In the genomic region with DNA sequence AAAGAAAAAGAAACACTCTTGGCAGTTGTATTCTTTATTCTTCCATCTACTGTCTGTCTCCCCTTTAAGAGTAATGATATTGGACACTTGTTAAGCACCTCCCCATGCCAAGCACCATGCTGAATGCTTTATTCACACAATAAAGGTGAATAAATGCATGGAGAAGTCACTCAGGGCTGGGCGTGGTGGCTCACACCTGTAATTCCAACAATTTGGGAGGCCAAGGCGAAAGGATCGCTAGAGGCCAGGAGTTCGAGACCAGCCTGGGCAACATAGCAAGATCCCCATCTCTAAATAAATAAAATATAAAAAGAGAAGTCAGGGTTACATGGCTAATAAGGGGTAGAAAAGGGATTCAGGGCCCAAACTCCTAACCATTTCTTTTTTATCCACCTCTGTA, we compare ENCODE assay signal across 18 cellular contexts. TPM values are rescaled to one million over a fixed set of nuclear protein-coding genes. Genes with fewer than 3 reads are reported as not detected.
DNase-seq lines count a peak whose midpoint lies in the region; ATAC-seq and TF ChIP-seq lines count a peak whose summit lies in the region.
"Had no signal": no experiment of that assay in that cellular context is flagged by ENCODE, and none has a peak within 500 bp of the region (broad histone marks: within the 10 kb centered on the region; RNA-seq: fewer than 3 reads in every experiment).

No MANE protein-coding gene starts in this region.

- peaks cover 0 to 3% of the 10 kb centered on the region in 2 donors for H3K9me3 Mint-ChIP-seq in natural killer cell
- H3K9me3 Mint-ChIP-seq in natural killer cell treated with Interleukin-12 subunit alpha and Interleukin-12 subunit beta and Interleukin-15 and Interleukin-18, amount 100 ng/mL, for 72 hours: no peaks in the 10 kb centered on the region
- H3K9me3 Mint-ChIP-seq in immature natural killer cell: no peaks in the 10 kb centered on the region
- H3K9me3 Mint-ChIP-seq: IgD-negative memory B cell had no signal

- H3K27me3 Mint-ChIP-seq in natural killer cell (ENCODE audit: low read depth in 2 of 2) (no peaks in the 10 kb centered on the region), immature natural killer cell (ENCODE audit: low read depth in 3 of 3) (peaks cover 6 to 7% (median 7%) of the 10 kb centered on the region in 3 donors)
- H3K27me3 Mint-ChIP-seq in natural killer cell treated with Interleukin-12 subunit alpha and Interleukin-12 subunit beta and Interleukin-15 and Interleukin-18, amount 100 ng/mL, for 72 hours: no peaks in the 10 kb centered on the region
- H3K27me3 Mint-ChIP-seq: IgD-negative memory B cell had no signal

- no peaks in the 10 kb centered on the region for H3K9me3 ChIP-seq in RWPE2 (ENCODE audit: severe bottlenecking)
- H3K9me3 ChIP-seq: BE2C had no signal

- H3K27ac Mint-ChIP-seq in natural killer cell: peak overlapping the region; percentile 97 to 99
- H3K27ac Mint-ChIP-seq in natural killer cell treated with Interleukin-12 subunit alpha and Interleukin-12 subunit beta and Interleukin-15 and Interleukin-18, amount 100 ng/mL, for 72 hours: peak overlapping the region in 1 of 2 donors; percentile 100
- peak overlapping the region in 5 of 6 donors; percentile 78 to 89 (median 85) for H3K27ac Mint-ChIP-seq in immature natural killer cell
- H3K27ac Mint-ChIP-seq: H9, IgD-negative memory B cell had no signal

- ATAC-seq in natural killer cell: no peak
- ATAC-seq in natural killer cell treated with Interleukin-12 subunit alpha and Interleukin-12 subunit beta and Interleukin-15 and Interleukin-18, amount 100 ng/mL, for 72 hours: no peak
- ATAC-seq in RWPE2 (ENCODE audit: low read depth): no peak
- no peak for ATAC-seq in GM19035 (IDR thresholded peaks at IDR 0.05; ENCODE audit: unreplicated experiment)
- ATAC-seq: A549 had no signal

- H3K4me3 Mint-ChIP-seq in natural killer cell: peak overlapping the region; percentile 62
- H3K4me3 Mint-ChIP-seq in natural killer cell treated with Interleukin-12 subunit alpha and Interleukin-12 subunit beta and Interleukin-15 and Interleukin-18, amount 100 ng/mL, for 72 hours: no peak overlapping the region
- H3K4me3 Mint-ChIP-seq in immature natural killer cell: no peak overlapping the region
- H3K4me3 Mint-ChIP-seq: H9 had no signal

- H3K36me3 Mint-ChIP-seq in natural killer cell (no peaks in the 10 kb centered on the region), immature natural killer cell (peaks cover 6 to 22% (median 15%) of the 10 kb centered on the region in 3 donors)
- H3K36me3 Mint-ChIP-seq in natural killer cell treated with Interleukin-12 subunit alpha and Interleukin-12 subunit beta and Interleukin-15 and Interleukin-18, amount 100 ng/mL, for 72 hours: peaks cover 25% of the 10 kb centered on the region

- H3K4me3 ChIP-seq in RWPE2 (ENCODE audit: severe bottlenecking): no peak overlapping the region
- H3K4me3 ChIP-seq: A549 had no signal

- H3K36me3 ChIP-seq in RWPE2 (ENCODE audit: low read depth): peaks cover 97% of the 10 kb centered on the region

- H3K4me1 Mint-ChIP-seq in natural killer cell: peaks cover 55 to 67% of the 10 kb centered on the region in 2 donors
- H3K4me1 Mint-ChIP-seq in natural killer cell treated with Interleukin-12 subunit alpha and Interleukin-12 subunit beta and Interleukin-15 and Interleukin-18, amount 100 ng/mL, for 72 hours (ENCODE audit: low read depth in 2 of 2): peaks cover 34 to 44% of the 10 kb centered on the region in 2 donors
- H3K4me1 Mint-ChIP-seq in immature natural killer cell: peaks cover 57 to 75% of the 10 kb centered on the region in 2 donors
- H3K4me1 Mint-ChIP-seq: H9 had no signal

- TF ChIP-seq CTCF in natural killer cell (IDR thresholded peaks at IDR 0.05) (no peak), RWPE2 (IDR thresholded peaks at IDR 0.05; ENCODE audit: poor library complexity, severe bottlenecking) (no peak)

- no peaks in the 10 kb centered on the region for H3K4me1 ChIP-seq in RWPE2 (ENCODE audit: insufficient read depth, poor library complexity, severe bottlenecking)
- H3K4me1 ChIP-seq: A549, BE2C had no signal

- H3K27ac ChIP-seq in RWPE2 (ENCODE audit: poor library complexity, severe bottlenecking): no peak overlapping the region
- H3K27ac ChIP-seq: A549, C4-2B had no signal

- intact Hi-C loops in natural killer cell (cut with micrococcal nuclease): no loop called here

- no peaks in the 10 kb centered on the region for H3K27me3 ChIP-seq in RWPE2 (ENCODE audit: insufficient read depth, poor library complexity, severe bottlenecking)
- H3K27me3 ChIP-seq: BE2C had no signal

- DNase-seq in natural killer cell (no peak), RWPE2 (ENCODE audit: low spot score) (peak; percentile 51), immature natural killer cell (no peak), DMS153 (lab: John Stamatoyannopoulos, UW) (no peak)
- DNase-seq in natural killer cell treated with Interleukin-12 subunit alpha and Interleukin-12 subunit beta and Interleukin-15 and Interleukin-18, amount 100 ng/mL, for 72 hours (ENCODE audit: low spot score): no peak
- DNase-seq: BE2C, Calu3, DMS 273 treated with DMSO at 0.1 percent for 48 hours, DMS79, GOT3, H9 had no signal

RNA-seq across cellular contexts. Expression of a gene that starts 32.1 kb away (rescaled TPM):
- 10 to 100 TPM; 61.5 to 91.8 (median 80.8) TPM for total RNA-seq in natural killer cell
- total RNA-seq in natural killer cell treated with Interleukin-12 subunit alpha and Interleukin-12 subunit beta and Interleukin-15 and Interleukin-18, amount 100 ng/mL, for 72 hours: 10 to 100 TPM; 67.5 to 90.0 TPM
- polyA plus RNA-seq in immature natural killer cell: 10 to 100 TPM in 1 of 3 donors, 1 to 10 TPM in 2; 2.5 to 22.4 (median 4.4) TPM

RNA-seq across cellular contexts. Expression of a gene that starts 42.0 kb away (rescaled TPM):
- total RNA-seq in natural killer cell: not detected
- total RNA-seq in natural killer cell treated with Interleukin-12 subunit alpha and Interleukin-12 subunit beta and Interleukin-15 and Interleukin-18, amount 100 ng/mL, for 72 hours: not detected
- polyA plus RNA-seq in immature natural killer cell: not detected
- total RNA-seq: Calu3, G401, H9, HT-29 had no signal
- polyA plus RNA-seq: A549, AG04450, IgD-negative memory B cell had no signal

RNA-seq across cellular contexts. Expression of a gene that starts 49.5 kb away (rescaled TPM):
- not detected for total RNA-seq in natural killer cell
- not detected for total RNA-seq in natural killer cell treated with Interleukin-12 subunit alpha and Interleukin-12 subunit beta and Interleukin-15 and Interleukin-18, amount 100 ng/mL, for 72 hours
- not detected for polyA plus RNA-seq in immature natural killer cell
- total RNA-seq: Calu3, H9, HT-29 had no signal
- polyA plus RNA-seq: A549, IgD-negative memory B cell had no signal

RNA-seq across cellular contexts. Expression of a gene that starts 54.4 kb away (rescaled TPM):
- total RNA-seq in natural killer cell: 100 to 1,000 TPM; 128 to 130 (median 129) TPM
- total RNA-seq in natural killer cell treated with Interleukin-12 subunit alpha and Interleukin-12 subunit beta and Interleukin-15 and Interleukin-18, amount 100 ng/mL, for 72 hours: 100 to 1,000 TPM; 129 to 164 TPM
- polyA plus RNA-seq in immature natural killer cell: 100 to 1,000 TPM; 102 to 169 (median 138) TPM
